ENCODE assay signal across 15 cellular contexts in genomic region chr5:109388407-109388806, GRCh38. TPM values are rescaled to one million over a fixed set of nuclear protein-coding genes. Genes with fewer than 3 reads are reported as not detected.
DNase-seq lines count a peak whose midpoint lies in the region; ATAC-seq, FAIRE-seq and TF ChIP-seq lines count a peak whose summit lies in the region.
"Had no signal": no experiment of that assay in that cellular context is flagged by ENCODE, and none has a peak within 500 bp of the region (broad histone marks: within the 10 kb centered on the region; RNA-seq: fewer than 3 reads in every experiment).

No MANE protein-coding gene starts in this region.

- H3K4me3 Mint-ChIP-seq in activated naive CD4-positive, alpha-beta T cell treated with anti-CD3 and anti-CD28 coated beads, Interleukin-2, amount 50 U/mL, for 24 hours = no peak overlapping the region
- no peak overlapping the region for H3K4me3 Mint-ChIP-seq in activated naive CD4-positive, alpha-beta T cell treated with anti-CD3 and anti-CD28 coated beads, Interleukin-2, amount 10 ng/mL, durations not matched to agents 7 days and 5 days
- no peak overlapping the region for H3K4me3 Mint-ChIP-seq in dendritic cell treated with granulocyte-macrophage colony-stimulating factor and Interleukin-4, amounts not matched to agents 40 ng/mL and 50 ng/mL, for 4 days

- DNase-seq in activated naive CD4-positive, alpha-beta T cell treated with anti-CD3 and anti-CD28 coated beads, Interleukin-2, amount 10 ng/mL, durations not matched to agents 7 days and 5 days = no peak
- DNase-seq in RCC 7860 (ENCODE audit: low spot score) (no peak), D721Med (ENCODE audit: insufficient read length, low spot score) (no peak)
- DNase-seq: activated CD4-positive, alpha-beta T cell treated with anti-CD3 and anti-CD28 coated beads, Interleukin-2, amount 50 U/mL, for 1 hour; DMS79; NCI-H2171 treated with DMSO at 0.1 percent for 48 hours; PC-9; upper lobe of left lung had no signal

- intact Hi-C loops in dendritic cell treated with granulocyte-macrophage colony-stimulating factor and Interleukin-4, amounts not matched to agents 40 ng/mL and 50 ng/mL, for 4 days (cut with micrococcal nuclease) = no loop called here

- H3K27ac Mint-ChIP-seq in activated naive CD4-positive, alpha-beta T cell treated with anti-CD3 and anti-CD28 coated beads, Interleukin-2, amount 50 U/mL, for 24 hours = peak overlapping the region; percentile 5
- no peak overlapping the region for H3K27ac Mint-ChIP-seq in activated naive CD4-positive, alpha-beta T cell treated with anti-CD3 and anti-CD28 coated beads, Interleukin-2, amount 10 ng/mL, durations not matched to agents 7 days and 5 days
- peak overlapping the region; percentile 30 for H3K27ac Mint-ChIP-seq in dendritic cell treated with granulocyte-macrophage colony-stimulating factor and Interleukin-4, amounts not matched to agents 40 ng/mL and 50 ng/mL, for 4 days

- FAIRE-seq in RCC 7860 (lab: Jason Lieb, UNC) (peak; percentile 23), D721Med (lab: Jason Lieb, UNC) (no peak)
- FAIRE-seq: GM12878 had no signal

- no peak for TF ChIP-seq CTCF in neutrophil (IDR thresholded peaks at IDR 0.05)
- TF ChIP-seq CTCF in D721Med (IDR thresholded peaks at IDR 0.05; ENCODE audit: insufficient read depth, missing control alignments) = no peak

- H3K27me3 ChIP-seq in neutrophil = no peaks in the 10 kb centered on the region
- H3K27me3 ChIP-seq: upper lobe of left lung had no signal

- peak overlapping the region; percentile 43 for H3K27ac ChIP-seq in neutrophil
- H3K27ac ChIP-seq: HL-60, PC-9, upper lobe of left lung had no signal

- CTCF ChIA-PET in activated naive CD4-positive, alpha-beta T cell treated with anti-CD3 and anti-CD28 coated beads, Interleukin-2, amount 10 ng/mL, durations not matched to agents 7 days and 5 days (lab: Charles Lee) = no interaction called here

- ATAC-seq in GM21447 (IDR thresholded peaks at IDR 0.05; ENCODE audit: unreplicated experiment) (no peak), esophagus mucosa (no peak)

- no peaks in the 10 kb centered on the region for H3K9me3 ChIP-seq in neutrophil
- H3K9me3 ChIP-seq: upper lobe of left lung had no signal

- peaks cover 16% of the 10 kb centered on the region for H3K36me3 Mint-ChIP-seq in activated naive CD4-positive, alpha-beta T cell treated with anti-CD3 and anti-CD28 coated beads, Interleukin-2, amount 50 U/mL, for 24 hours
- H3K36me3 Mint-ChIP-seq in activated naive CD4-positive, alpha-beta T cell treated with anti-CD3 and anti-CD28 coated beads, Interleukin-2, amount 10 ng/mL, durations not matched to agents 7 days and 5 days = peaks cover 41% of the 10 kb centered on the region
- peaks cover 32% of the 10 kb centered on the region for H3K36me3 Mint-ChIP-seq in dendritic cell treated with granulocyte-macrophage colony-stimulating factor and Interleukin-4, amounts not matched to agents 40 ng/mL and 50 ng/mL, for 4 days (ENCODE audit: low read depth)

- H3K36me3 ChIP-seq in neutrophil = no peaks in the 10 kb centered on the region
- H3K36me3 ChIP-seq: upper lobe of left lung had no signal

- no peak overlapping the region for H3K4me3 ChIP-seq in neutrophil (ENCODE audit: low read depth in 1 of 2, low read length in 1 of 2)
- H3K4me3 ChIP-seq: GM12878, PC-9, upper lobe of left lung had no signal

- no peaks in the 10 kb centered on the region for H3K27me3 Mint-ChIP-seq in activated naive CD4-positive, alpha-beta T cell treated with anti-CD3 and anti-CD28 coated beads, Interleukin-2, amount 50 U/mL, for 24 hours
- no peaks in the 10 kb centered on the region for H3K27me3 Mint-ChIP-seq in activated naive CD4-positive, alpha-beta T cell treated with anti-CD3 and anti-CD28 coated beads, Interleukin-2, amount 10 ng/mL, durations not matched to agents 7 days and 5 days
- no peaks in the 10 kb centered on the region for H3K27me3 Mint-ChIP-seq in dendritic cell treated with granulocyte-macrophage colony-stimulating factor and Interleukin-4, amounts not matched to agents 40 ng/mL and 50 ng/mL, for 4 days

- H3K4me1 ChIP-seq in neutrophil (ENCODE audit: control insufficient read depth in 1 of 2, insufficient read depth in 1 of 2, low read depth in 1 of 2, low read length in 1 of 2) = peaks cover 6 to 16% of the 10 kb centered on the region in 2 experiments

- H3K9me3 Mint-ChIP-seq in activated naive CD4-positive, alpha-beta T cell treated with anti-CD3 and anti-CD28 coated beads, Interleukin-2, amount 50 U/mL, for 24 hours = no peaks in the 10 kb centered on the region
- H3K9me3 Mint-ChIP-seq in activated naive CD4-positive, alpha-beta T cell treated with anti-CD3 and anti-CD28 coated beads, Interleukin-2, amount 10 ng/mL, durations not matched to agents 7 days and 5 days = no peaks in the 10 kb centered on the region
- H3K9me3 Mint-ChIP-seq in dendritic cell treated with granulocyte-macrophage colony-stimulating factor and Interleukin-4, amounts not matched to agents 40 ng/mL and 50 ng/mL, for 4 days = no peaks in the 10 kb centered on the region

- peaks cover 87% of the 10 kb centered on the region for H3K4me1 Mint-ChIP-seq in activated naive CD4-positive, alpha-beta T cell treated with anti-CD3 and anti-CD28 coated beads, Interleukin-2, amount 50 U/mL, for 24 hours
- peaks cover 8% of the 10 kb centered on the region for H3K4me1 Mint-ChIP-seq in activated naive CD4-positive, alpha-beta T cell treated with anti-CD3 and anti-CD28 coated beads, Interleukin-2, amount 10 ng/mL, durations not matched to agents 7 days and 5 days
- H3K4me1 Mint-ChIP-seq in dendritic cell treated with granulocyte-macrophage colony-stimulating factor and Interleukin-4, amounts not matched to agents 40 ng/mL and 50 ng/mL, for 4 days (ENCODE audit: low read depth) = peaks cover 42% of the 10 kb centered on the region

RNA-seq across cellular contexts. Expression of gene PJA2, which starts 21.4 kb away (rescaled TPM):
- 39.2 TPM for total RNA-seq in esophagus mucosa
